ENCODE assay signal across 15 cellular contexts in the genomic region with DNA sequence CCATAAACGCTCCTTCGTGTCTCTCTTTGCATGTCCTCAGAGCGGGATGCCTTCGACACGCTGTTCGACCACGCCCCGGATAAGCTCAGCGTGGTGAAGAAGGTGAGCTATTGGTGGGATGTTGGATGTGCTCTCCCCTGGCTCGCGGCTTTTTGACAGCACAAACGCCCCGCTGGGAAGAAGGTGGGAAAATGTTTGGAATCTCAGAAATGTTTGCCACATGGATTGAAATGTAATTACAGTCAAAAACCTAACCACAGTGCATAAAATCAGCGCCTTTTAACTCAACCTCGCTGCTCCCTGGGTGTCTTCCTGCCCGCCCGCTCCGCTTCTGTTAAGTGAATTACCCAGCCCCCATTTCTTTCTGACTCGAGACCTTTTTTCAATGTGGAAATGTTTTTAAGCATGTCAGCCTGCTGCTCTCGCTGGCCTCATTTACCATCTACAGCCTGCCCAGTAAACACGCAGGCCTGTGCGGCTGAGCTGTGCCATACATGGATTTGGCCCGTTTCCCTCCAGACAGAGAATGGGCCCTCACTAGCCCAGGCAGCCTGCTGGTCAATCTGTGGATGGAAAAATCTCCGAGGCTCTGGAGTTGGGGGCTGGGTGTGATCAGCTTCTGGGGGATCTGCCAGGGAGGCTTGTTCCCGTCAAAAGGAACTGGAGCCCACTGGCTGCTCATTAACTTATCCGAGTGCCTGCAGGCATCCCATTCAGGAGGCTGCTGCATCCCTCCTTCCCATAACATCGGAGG. TPM values are rescaled to one million over a fixed set of nuclear protein-coding genes. Genes with fewer than 3 reads are reported as not detected.
DNase-seq lines count a peak whose midpoint lies in the region; ATAC-seq and TF ChIP-seq lines count a peak whose summit lies in the region.
"Had no signal": no experiment of that assay in that cellular context is flagged by ENCODE, and none has a peak within 500 bp of the region (broad histone marks: within the 10 kb centered on the region; RNA-seq: fewer than 3 reads in every experiment).

No MANE protein-coding gene starts in this region.

- DNase-seq in AG08395 (ENCODE audit: low spot score) (peak; percentile 55), fibroblast of lung (ENCODE audit: low read depth in 2 of 2) (peak; percentile 70 to 83)
- DNase-seq: BE2C; effector CD8-positive, alpha-beta T cell; hippocampal formation; naive thymus-derived CD4-positive, alpha-beta T cell; NCI-H146; NCI-H748 treated with DMSO at 0.1 percent for 48 hours; stimulated activated CD4-positive, alpha-beta T cell treated with anti-CD3 and anti-CD28 coated beads, Interleukin-12 subunit alpha, Interleukin-12 subunit beta, amount 100 ng/mL, for 4 hours had no signal

- H3K79me2 ChIP-seq in fibroblast of lung (ENCODE audit: control insufficient read depth, insufficient read depth, low read length): no peaks in the 10 kb centered on the region

- H3K4me2 ChIP-seq in fibroblast of lung (ENCODE audit: extremely low read depth, insufficient read depth, low read length): peak overlapping the region; percentile 7

- peaks cover 41% of the 10 kb centered on the region for H3K4me1 ChIP-seq in HUES64 (ENCODE audit: insufficient read depth, low read length)
- peaks cover 15% of the 10 kb centered on the region for H3K4me1 ChIP-seq in fibroblast of lung (ENCODE audit: control insufficient read depth, extremely low read depth, insufficient read depth, low read length)
- H3K4me1 ChIP-seq in muscle layer of colon (ENCODE audit: insufficient read depth, low read length): peaks cover 58% of the 10 kb centered on the region
- H3K4me1 ChIP-seq: BE2C had no signal

- WGBS in HUES64: 3% methylated on average over 27 of the region's 27 CpGs

- H3K27me3 ChIP-seq in HUES64 (ENCODE audit: insufficient read depth, low read length) (no peaks in the 10 kb centered on the region), fibroblast of lung (ENCODE audit: control insufficient read depth, insufficient read depth, low read length) (no peaks in the 10 kb centered on the region), muscle layer of colon (ENCODE audit: control insufficient read depth in 1 of 2, insufficient read depth in 2 of 2, low read length in 2 of 2) (no peaks in the 10 kb centered on the region)
- H3K27me3 ChIP-seq: BE2C had no signal

- no peaks in the 10 kb centered on the region for H4K20me1 ChIP-seq in fibroblast of lung (ENCODE audit: control insufficient read depth, extremely low read depth, insufficient read depth, low read length)

- no peak overlapping the region for H2AFZ ChIP-seq in fibroblast of lung (ENCODE audit: low read length)

- H3K9me3 ChIP-seq in HUES64 (ENCODE audit: insufficient read depth, low read depth, low read length): no peaks in the 10 kb centered on the region
- no peaks in the 10 kb centered on the region for H3K9me3 ChIP-seq in fibroblast of lung (ENCODE audit: control insufficient read depth, insufficient read depth, low read depth, low read length)
- no peaks in the 10 kb centered on the region for H3K9me3 ChIP-seq in muscle layer of colon (ENCODE audit: low read length)
- H3K9me3 ChIP-seq: BE2C had no signal

- H3K36me3 ChIP-seq in HUES64 (ENCODE audit: insufficient read depth, low read length) (no peaks in the 10 kb centered on the region), fibroblast of lung (ENCODE audit: control insufficient read depth, insufficient read depth, low read length) (no peaks in the 10 kb centered on the region), muscle layer of colon (ENCODE audit: insufficient read depth, low read length) (no peaks in the 10 kb centered on the region)
- H3K36me3 ChIP-seq: BE2C had no signal

- H3K9ac ChIP-seq in HUES64 (ENCODE audit: low read depth, low read length): peak overlapping the region; percentile 69
- H3K9ac ChIP-seq in fibroblast of lung (ENCODE audit: insufficient read depth, low read length): no peak overlapping the region
- peak overlapping the region; percentile 1 for H3K9ac ChIP-seq in muscle layer of colon (ENCODE audit: low read length)

- no peak for ATAC-seq in GM18502 (IDR thresholded peaks at IDR 0.05; ENCODE audit: poor library complexity, unreplicated experiment)
- ATAC-seq in GM21515 (IDR thresholded peaks at IDR 0.05; ENCODE audit: unreplicated experiment): no peak
- ATAC-seq in GM21786 (IDR thresholded peaks at IDR 0.05; ENCODE audit: unreplicated experiment): no peak
- no peak for ATAC-seq in HG02623 (IDR thresholded peaks at IDR 0.05; ENCODE audit: unreplicated experiment)
- ATAC-seq: naive thymus-derived CD4-positive, alpha-beta T cell had no signal

- peak in 1 of 2 donors; percentile 17 for TF ChIP-seq CTCF in fibroblast of lung (conservative IDR thresholded peaks at IDR 0.05 in 1 of 2, IDR thresholded peaks at IDR 0.05 in 1 of 2; ENCODE audit: low read depth in 1 of 2, low read length in 2 of 2)

- H3K4me3 ChIP-seq in HUES64 (ENCODE audit: low read length) (peak overlapping the region; percentile 18; the same call in 1 of the 2 replicates), fibroblast of lung (replicated peaks in 1 of 4; ENCODE audit: control extremely low read depth in 1 of 4, insufficient read depth in 1 of 4, low read depth in 3 of 4, low read length in 4 of 4) (no peak overlapping the region), muscle layer of colon (ENCODE audit: low read depth in 1 of 2, low read length in 2 of 2) (no peak overlapping the region)

- H3K27ac ChIP-seq in HUES64 (ENCODE audit: low read depth, low read length) (peak overlapping the region; percentile 98), fibroblast of lung (ENCODE audit: insufficient read depth, low read length) (peak overlapping the region; percentile 16), muscle layer of colon (ENCODE audit: low read depth, low read length) (peak overlapping the region; percentile 86)

RNA-seq across cellular contexts. Expression of a gene that starts 32.7 kb away (rescaled TPM):
- 0.35 TPM for polyA plus RNA-seq in HUES64 (2013, experiment 1 of 2)
- polyA plus RNA-seq in HUES64 (2013, experiment 2 of 2): 1.5 TPM
- not detected in 2 replicates for total RNA-seq in fibroblast of lung
- not detected in 2 replicates for polyA plus RNA-seq in fibroblast of lung
- not detected in 2 replicates for polyA plus RNA-seq in fibroblast of lung (2012)
- not detected in 2 replicates for polyA minus RNA-seq in fibroblast of lung (ENCODE audit: low replicate concordance)

Comparison
In these comparisons a context has a peak if more than half of its experiments do, and no peak if none do; other contexts are left out.
1. H3K27ac ChIP-seq: peak in every context shown above with its lines; median percentile 98 in HUES64; 86 in muscle layer of colon; 16 in fibroblast of lung.